1 cellular context compared by ENCODE assay signal in genomic region chr1:108534748-108535147, GRCh38.
TF ChIP-seq lines count a peak whose summit lies in the region.

No MANE protein-coding gene starts in this region.

TF ChIP-seq in K562, 482 proteins besides CTCF, POLR2A, EP300 and RAD21 (continued from another document):
- TF ChIP-seq RREB1 (CRISPR knock-in tag; IDR thresholded peaks at IDR 0.05) = no peak
